ENCODE assay signal across 29 cellular contexts in genomic region chr11:30481816-30482215, GRCh38.
A peak's percentile ranks its signal among the peaks of the same experiment; 100 is the strongest.
DNase-seq lines count a peak whose midpoint lies in the region; ATAC-seq and TF ChIP-seq lines count a peak whose summit lies in the region.
"Had no signal": no experiment of that assay in that cellular context is flagged by ENCODE, and none has a peak within 500 bp of the region (broad histone marks: within the 10 kb centered on the region; RNA-seq: fewer than 3 reads in every experiment).

No MANE protein-coding gene starts in this region.

- CTCF ChIA-PET in T-cell (lab: Charles Lee), result interaction anchor here in 1 of 2 donors (0.7 kb wide), 1 partner anchor 40 kb away, joined by 3 read pairs; no protein-coding TSS in a partner anchor

- no peaks in the 10 kb centered on the region for H3K36me3 ChIP-seq in left ventricle myocardium inferior
- H3K36me3 ChIP-seq in mucosa of descending colon (ENCODE audit: low read depth), result no peaks in the 10 kb centered on the region
- H3K36me3 ChIP-seq in vagina, result no peaks in the 10 kb centered on the region
- H3K36me3 ChIP-seq: lower lobe of right lung had no signal

- no peaks in the 10 kb centered on the region for H3K9me3 Mint-ChIP-seq in T-cell
- H3K9me3 Mint-ChIP-seq: activated CD4-positive, alpha-beta T cell treated with anti-CD3 and anti-CD28 coated beads, Interleukin-2, amount 10 ng/mL, durations not matched to agents 24 days and 14 days; activated T-cell treated with anti-CD3 and anti-CD28 coated beads, Interleukin-2, amount 50 U/mL, for 4 hours; naive thymus-derived CD8-positive, alpha-beta T cell; T-helper 2 cell treated with Interferon-gamma antibody and Interleukin-4, amounts not matched to agents 5 μg/mL and 100 μg/mL, for 36 hours had no signal

- peaks cover 3% of the 10 kb centered on the region in 2 donors for H3K27me3 Mint-ChIP-seq in T-cell

- POLR2A ChIA-PET in T-cell (lab: Charles Lee), result no interaction called here

- H3K36me3 Mint-ChIP-seq in T-cell, result no peaks in the 10 kb centered on the region
- H3K36me3 Mint-ChIP-seq: CD4-positive, CD25-positive, alpha-beta regulatory T cell; naive thymus-derived CD8-positive, alpha-beta T cell had no signal

- H3K4me3 ChIP-seq in left ventricle myocardium inferior (peak overlapping the region; percentile 35), epithelial cell of esophagus (ENCODE audit: low read length) (no peak overlapping the region), mucosa of descending colon (no peak overlapping the region), vagina (no peak overlapping the region)
- H3K4me3 ChIP-seq: GM23248, lower lobe of right lung, skin epidermis, testis had no signal

- TF ChIP-seq CTCF in left ventricle myocardium inferior (IDR thresholded peaks at IDR 0.05; ENCODE audit: borderline replicate concordance) (no peak), epithelial cell of esophagus (IDR thresholded peaks at IDR 0.05; ENCODE audit: insufficient read depth, low read depth, low read length, missing control alignments) (no peak), mucosa of descending colon (IDR thresholded peaks at IDR 0.05) (no peak), vagina (IDR thresholded peaks at IDR 0.05) (no peak)

- H3K4me1 ChIP-seq in left ventricle myocardium inferior (peaks cover 56% of the 10 kb centered on the region), mucosa of descending colon (ENCODE audit: low read depth) (no peaks in the 10 kb centered on the region), vagina (peaks cover 36% of the 10 kb centered on the region)
- H3K4me1 ChIP-seq: lower lobe of right lung, testis had no signal

- TF ChIP-seq POLR2A in vagina (IDR thresholded peaks at IDR 0.05), result no peak

- ATAC-seq in left cardiac atrium (no peak), mucosa of descending colon (peak; percentile 31), T-cell (replicated peaks in 1 of 4) (no peak)
- ATAC-seq: activated T-cell treated with anti-CD3 and anti-CD28 coated beads, Interleukin-2, amount 50 U/mL, for 4 hours; lower lobe of right lung; naive thymus-derived CD8-positive, alpha-beta T cell; Panc1 had no signal

- H3K27ac ChIP-seq in left ventricle myocardium inferior (replicated peaks) (peak overlapping the region; percentile 68), vagina (peak overlapping the region; percentile 75)
- H3K27ac ChIP-seq: GM23248, lower lobe of right lung, skin epidermis, VCaP had no signal

- H3K27me3 ChIP-seq in left ventricle myocardium inferior (ENCODE audit: low read depth) (no peaks in the 10 kb centered on the region), vagina (no peaks in the 10 kb centered on the region)
- H3K27me3 ChIP-seq: testis had no signal

- H3K4me1 Mint-ChIP-seq in T-cell, result no peaks in the 10 kb centered on the region
- H3K4me1 Mint-ChIP-seq: activated CD4-positive, alpha-beta T cell treated with anti-CD3 and anti-CD28 coated beads, Interleukin-2, amount 10 ng/mL, durations not matched to agents 24 days and 14 days; CD4-positive, CD25-positive, alpha-beta regulatory T cell; naive thymus-derived CD8-positive, alpha-beta T cell had no signal

- no peak overlapping the region for H3K4me3 Mint-ChIP-seq in T-cell
- H3K4me3 Mint-ChIP-seq: activated CD4-positive, alpha-beta T cell treated with anti-CD3 and anti-CD28 coated beads, Interleukin-2, amount 10 ng/mL, durations not matched to agents 24 days and 14 days; activated T-cell treated with anti-CD3 and anti-CD28 coated beads, Interleukin-2, amount 50 U/mL, for 4 hours; CD4-positive, CD25-positive, alpha-beta regulatory T cell; HFFc6; naive thymus-derived CD8-positive, alpha-beta T cell; T-helper 2 cell treated with Interferon-gamma antibody and Interleukin-4, amounts not matched to agents 5 μg/mL and 100 μg/mL, for 36 hours had no signal

- H3K9me3 ChIP-seq in left ventricle myocardium inferior (replicated peaks), result no peaks in the 10 kb centered on the region
- H3K9me3 ChIP-seq in mucosa of descending colon, result no peaks in the 10 kb centered on the region
- H3K9me3 ChIP-seq in vagina, result no peaks in the 10 kb centered on the region
- H3K9me3 ChIP-seq: lower lobe of right lung, testis had no signal

- intact Hi-C loops in left ventricle myocardium inferior (cut with micrococcal nuclease) (no loop called here), left cardiac atrium (cut with DNase I) (no loop called here), mucosa of descending colon (cut with DNase I, micrococcal nuclease) (no loop called here), vagina (cut with DNase I) (no loop called here)

- H3K27ac Mint-ChIP-seq in T-cell, result no peak overlapping the region
- H3K27ac Mint-ChIP-seq: activated CD4-positive, alpha-beta T cell treated with anti-CD3 and anti-CD28 coated beads, Interleukin-2, amount 10 ng/mL, durations not matched to agents 24 days and 14 days; CD4-positive, CD25-positive, alpha-beta regulatory T cell; HFFc6; naive thymus-derived CD8-positive, alpha-beta T cell; T-helper 2 cell treated with Interferon-gamma antibody and Interleukin-4, amounts not matched to agents 5 μg/mL and 100 μg/mL, for 36 hours had no signal

- no peak for DNase-seq in left ventricle myocardium inferior
- no peak for DNase-seq in left cardiac atrium
- DNase-seq in epithelial cell of esophagus (ENCODE audit: low read depth), result peak; percentile 29
- DNase-seq in mucosa of descending colon, result no peak
- DNase-seq in vagina (ENCODE audit: extremely low spot score in 2 of 2), result no peak
- no peak for DNase-seq in stimulated activated CD4-positive, alpha-beta T cell treated with anti-CD3 and anti-CD28 coated beads, Interleukin-2, amount 100 ng/mL, for 24 hours
- no peak for DNase-seq in T-cell
- DNase-seq in NCI-H2171 (lab: John Stamatoyannopoulos, UW), result no peak
- DNase-seq: activated CD4-positive, alpha-beta T cell treated with anti-CD3 and anti-CD28 coated beads, Interleukin-2, amount 10 ng/mL, durations not matched to agents 24 days and 14 days; activated gamma-delta T cell treated with Interleukin-2 at 50 U/mL for 16 hours; activated T-cell treated with anti-CD3 and anti-CD28 coated beads, Interleukin-2, amount 50 U/mL, for 4 hours; AML-193; CD4-positive, CD25-positive, alpha-beta regulatory T cell; foreskin fibroblast; GM23248; HFFc6; Kasumi-1; lower lobe of right lung; naive thymus-derived CD8-positive, alpha-beta T cell; NCI-H1417; NCI-H2029; NCI-H524 treated with DMSO at 0.1 percent for 48 hours; SHP77 treated with DMSO at 0.1 percent for 48 hours; stimulated activated naive CD4-positive, alpha-beta T cell treated with Interleukin-2 at 50 U/mL for 16 hours; testis had no signal
